Comparison of ENCODE assay signal across 8 cellular contexts in the genomic region with DNA sequence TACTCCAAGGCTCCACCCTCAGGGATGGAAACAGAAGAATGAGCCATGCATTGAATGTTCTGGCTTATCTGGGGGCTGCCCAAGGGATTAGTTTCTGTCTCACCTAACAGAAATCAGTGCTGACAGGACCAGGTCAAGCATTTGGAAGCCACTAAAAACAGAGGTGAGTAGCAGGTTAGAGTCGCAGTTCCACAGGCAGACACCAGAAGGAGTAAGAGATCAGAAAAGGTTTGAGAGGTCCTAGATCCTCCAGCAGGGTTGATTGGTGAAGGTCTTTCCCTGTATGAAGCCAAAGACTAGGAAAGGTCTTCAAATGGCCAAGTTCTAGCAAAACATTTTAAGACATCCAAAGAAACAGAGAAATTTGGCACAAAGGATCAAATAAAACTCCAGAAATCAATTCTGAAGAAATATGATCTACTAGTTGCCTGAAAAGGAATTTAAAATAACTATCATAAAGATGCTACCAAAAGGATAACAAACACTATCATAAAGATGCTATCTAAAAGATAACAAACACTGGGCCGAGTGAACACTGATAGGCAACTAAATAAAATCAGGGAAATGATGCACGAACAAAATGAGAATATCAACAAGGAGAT. TPM values are rescaled to one million over a fixed set of nuclear protein-coding genes. Genes with fewer than 3 reads are reported as not detected.
DNase-seq lines count a peak whose midpoint lies in the region; ATAC-seq, FAIRE-seq and TF ChIP-seq lines count a peak whose summit lies in the region.

No MANE protein-coding gene starts in this region.

- peaks cover 4 to 6% (median 6%) of the 10 kb centered on the region in 3 donors for H3K27me3 Mint-ChIP-seq in CD14-positive monocyte (ENCODE audit: low read depth in 3 of 3)
- H3K27me3 Mint-ChIP-seq in activated CD8-positive, alpha-beta memory T cell treated with anti-CD3 and anti-CD28 coated beads, Interleukin-2, amount 10 ng/mL, durations not matched to agents 7 days and 5 days = peaks cover 8% of the 10 kb centered on the region

- no peak overlapping the region for H3K4me3 Mint-ChIP-seq in CD14-positive monocyte
- no peak overlapping the region for H3K4me3 Mint-ChIP-seq in activated CD8-positive, alpha-beta memory T cell treated with anti-CD3 and anti-CD28 coated beads, Interleukin-2, amount 10 ng/mL, durations not matched to agents 7 days and 5 days

- intact Hi-C loops in CD14-positive monocyte (cut with micrococcal nuclease) = loop anchor here (5.0 to 10.0 kb wide), 3 partner anchors 90 to 195 kb away; no protein-coding TSS in a partner anchor

- no peak overlapping the region for H3K4me3 ChIP-seq in fibroblast of villous mesenchyme (ENCODE audit: low read depth, low read length)
- no peak overlapping the region for H3K4me3 ChIP-seq in small intestine (ENCODE audit: low read depth in 1 of 2, low read length in 2 of 2)

- 21 to 35% (median 29%) methylated on average over 3 of the region's 3 CpGs for WGBS in small intestine, 3 donors

- H3K4me1 ChIP-seq in small intestine (ENCODE audit: control insufficient read depth in 2 of 2, insufficient read depth in 1 of 2, low read depth in 1 of 2, low read length in 1 of 2) = no peaks in the 10 kb centered on the region

- CTCF ChIA-PET in activated CD8-positive, alpha-beta memory T cell treated with anti-CD3 and anti-CD28 coated beads, Interleukin-2, amount 10 ng/mL, durations not matched to agents 7 days and 5 days (lab: Charles Lee) = interaction anchor here (0.9 to 7.9 kb wide), 8 partner anchors 17 to 195 kb away, joined by 3 to 44 read pairs (median 5); a partner anchor contains a TSS

- H3K27ac Mint-ChIP-seq in CD14-positive monocyte = no peak overlapping the region
- H3K27ac Mint-ChIP-seq in activated CD8-positive, alpha-beta memory T cell treated with anti-CD3 and anti-CD28 coated beads, Interleukin-2, amount 10 ng/mL, durations not matched to agents 7 days and 5 days = no peak overlapping the region

- no peaks in the 10 kb centered on the region for H3K9me3 ChIP-seq in small intestine (ENCODE audit: control insufficient read depth, low read depth)

- H3K4me1 Mint-ChIP-seq in CD14-positive monocyte = no peaks in the 10 kb centered on the region
- no peaks in the 10 kb centered on the region for H3K4me1 Mint-ChIP-seq in activated CD8-positive, alpha-beta memory T cell treated with anti-CD3 and anti-CD28 coated beads, Interleukin-2, amount 10 ng/mL, durations not matched to agents 7 days and 5 days

- DNase-seq in CD14-positive monocyte (ENCODE audit: low spot score) (no peak), H4 (ENCODE audit: low spot score) (peak; percentile 24), NCI-H510A treated with DMSO at 0.1 percent for 48 hours (lab: John Stamatoyannopoulos, UW) (peak; percentile 62), fibroblast of villous mesenchyme (ENCODE audit: low read depth) (peak; percentile 39), small intestine (peak; percentile 58)
- DNase-seq in activated CD8-positive, alpha-beta memory T cell treated with anti-CD3 and anti-CD28 coated beads, Interleukin-2, amount 10 ng/mL, durations not matched to agents 7 days and 5 days = peak; percentile 62

- ATAC-seq in activated CD8-positive, alpha-beta memory T cell treated with anti-CD3 and anti-CD28 coated beads, Interleukin-2, amount 10 ng/mL, durations not matched to agents 7 days and 5 days = peak; percentile 84
- no peak for ATAC-seq in GM18909 (IDR thresholded peaks at IDR 0.05; ENCODE audit: poor library complexity, unreplicated experiment)
- ATAC-seq in HG03378 (IDR thresholded peaks at IDR 0.05; ENCODE audit: unreplicated experiment) = no peak

- H3K27ac ChIP-seq in small intestine (ENCODE audit: low read depth in 1 of 2, low read length in 1 of 2) = no peak overlapping the region

- H3K36me3 ChIP-seq in small intestine (ENCODE audit: control insufficient read depth in 2 of 2, insufficient read depth in 2 of 2, low read length in 2 of 2) = no peaks in the 10 kb centered on the region

- peaks cover 8 to 20% (median 13%) of the 10 kb centered on the region in 7 donors for H3K9me3 Mint-ChIP-seq in CD14-positive monocyte
- H3K9me3 Mint-ChIP-seq in activated CD8-positive, alpha-beta memory T cell treated with anti-CD3 and anti-CD28 coated beads, Interleukin-2, amount 10 ng/mL, durations not matched to agents 7 days and 5 days (ENCODE audit: low read depth) = peaks cover 6% of the 10 kb centered on the region

- H3K27me3 ChIP-seq in small intestine (ENCODE audit: control insufficient read depth in 2 of 2, insufficient read depth in 2 of 2, low read length in 2 of 2) = no peaks in the 10 kb centered on the region

- TF ChIP-seq CTCF in CD14-positive monocyte (IDR thresholded peaks at IDR 0.05) (peak; percentile 72), fibroblast of villous mesenchyme (IDR thresholded peaks at IDR 0.05; ENCODE audit: insufficient read depth, low read depth, low read length) (peak; percentile 77)

- H3K36me3 Mint-ChIP-seq in CD14-positive monocyte = no peaks in the 10 kb centered on the region
- peaks cover 6% of the 10 kb centered on the region for H3K36me3 Mint-ChIP-seq in activated CD8-positive, alpha-beta memory T cell treated with anti-CD3 and anti-CD28 coated beads, Interleukin-2, amount 10 ng/mL, durations not matched to agents 7 days and 5 days

- no peak for FAIRE-seq in small intestine (lab: Jason Lieb, UNC)

RNA-seq across cellular contexts. Expression of a gene that starts 19.5 kb away (rescaled TPM):
- 1 to 10 TPM in 1 of 2 donors, under 1 TPM in 1; 0.99 to 2.1 TPM for polyA plus RNA-seq in CD14-positive monocyte
- 0.68 and 0.88 TPM in 2 replicates for total RNA-seq in H4 (2014; rRNA removed; shearing (Covaris generic))
- 10 to 100 TPM in 1 of 2 experiments, 1 to 10 TPM in 1; 7.8 to 11.8 TPM for total RNA-seq in activated CD8-positive, alpha-beta memory T cell treated with anti-CD3 and anti-CD28 coated beads, Interleukin-2, amount 10 ng/mL, durations not matched to agents 7 days and 5 days
- under 0.01 TPM in 2 replicates for total RNA-seq in fibroblast of villous mesenchyme
- 1 to 10 TPM in 1 of 3 donors, under 1 TPM in 2; 0.22 to 2.0 (median 0.54) TPM for polyA plus RNA-seq in small intestine

RNA-seq across cellular contexts. Expression of a gene that starts 21.8 kb away (rescaled TPM):
- 10 to 100 TPM; 11.9 to 22.3 TPM for polyA plus RNA-seq in CD14-positive monocyte
- total RNA-seq in H4 (2014; rRNA removed; shearing (Covaris generic)) = 48.6 and 50.4 TPM in 2 replicates
- total RNA-seq in activated CD8-positive, alpha-beta memory T cell treated with anti-CD3 and anti-CD28 coated beads, Interleukin-2, amount 10 ng/mL, durations not matched to agents 7 days and 5 days = 10 to 100 TPM; 42.7 to 51.8 TPM
- 31.2 and 38.4 TPM in 2 replicates for total RNA-seq in fibroblast of villous mesenchyme
- polyA plus RNA-seq in small intestine = 10 to 100 TPM; 15.7 to 21.9 (median 20.9) TPM
